ENCODE assay signal across 1 cellular context in the genomic region with DNA sequence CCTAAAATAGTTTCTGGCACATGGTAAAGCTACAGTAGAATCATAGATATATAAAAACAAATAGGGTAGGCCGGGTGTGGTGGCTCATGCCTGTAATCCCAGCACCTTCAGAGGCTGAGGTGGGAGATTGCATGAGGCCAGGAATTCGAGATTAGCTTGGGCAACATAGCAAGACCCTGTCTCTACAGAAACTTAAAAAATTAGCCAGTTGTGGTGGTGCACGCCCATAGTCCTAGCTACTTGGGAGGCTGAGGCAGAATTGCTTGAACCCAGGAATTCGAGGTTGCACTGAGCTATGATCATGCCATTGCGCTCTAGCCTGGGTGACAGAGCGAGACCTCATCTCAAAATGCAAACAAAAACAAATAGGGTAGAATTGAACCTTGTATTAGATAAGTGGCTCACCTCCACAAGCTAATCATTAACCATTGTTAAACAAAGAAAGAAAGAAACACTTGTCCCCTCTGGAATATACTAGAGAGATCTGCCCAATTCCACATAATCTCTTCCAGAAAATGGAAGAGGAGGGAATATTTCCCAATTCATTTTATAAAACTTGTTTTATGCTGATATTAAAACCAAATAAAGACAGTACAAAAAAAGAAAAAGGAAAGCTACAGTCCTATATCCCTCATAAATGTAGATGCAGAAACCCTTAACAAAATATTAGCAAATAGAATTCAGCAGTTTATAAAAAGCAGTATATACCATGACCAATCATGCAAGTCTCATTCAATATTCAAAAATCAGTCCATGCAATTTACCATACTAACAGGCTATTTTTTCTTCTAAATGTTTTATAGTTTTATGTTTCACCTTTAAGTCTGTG.
A peak's percentile ranks its signal among the peaks of the same experiment; 100 is the strongest.
TF ChIP-seq lines count a peak whose summit lies in the region.

No MANE protein-coding gene starts in this region.

TF ChIP-seq in HepG2, 621 proteins besides CTCF, POLR2A, EP300 and RAD21 (continued from another document and continues in another):
- TF ChIP-seq, protein P1, sequence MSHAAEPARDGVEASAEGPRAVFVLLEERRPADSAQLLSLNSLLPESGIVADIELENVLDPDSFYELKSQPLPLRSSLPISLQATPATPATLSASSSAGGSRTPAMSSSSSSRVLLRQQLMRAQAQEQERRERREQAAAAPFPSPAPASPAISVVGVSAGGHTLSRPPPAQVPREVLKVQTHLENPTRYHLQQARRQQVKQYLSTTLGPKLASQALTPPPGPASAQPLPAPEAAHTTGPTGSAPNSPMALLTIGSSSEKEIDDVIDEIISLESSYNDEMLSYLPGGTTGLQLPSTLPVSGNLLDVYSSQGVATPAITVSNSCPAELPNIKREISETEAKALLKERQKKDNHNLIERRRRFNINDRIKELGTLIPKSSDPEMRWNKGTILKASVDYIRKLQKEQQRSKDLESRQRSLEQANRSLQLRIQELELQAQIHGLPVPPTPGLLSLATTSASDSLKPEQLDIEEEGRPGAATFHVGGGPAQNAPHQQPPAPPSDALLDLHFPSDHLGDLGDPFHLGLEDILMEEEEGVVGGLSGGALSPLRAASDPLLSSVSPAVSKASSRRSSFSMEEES (CRISPR knock-in tag; IDR thresholded peaks at IDR 0.05): 0 out of 2 replicates have a peak, but pooled peaks have one; percentile 51
- TF ChIP-seq MTF2 (CRISPR knock-in tag; IDR thresholded peaks at IDR 0.05; ENCODE audit: borderline replicate concordance) (no peak), ZNF232 (CRISPR knock-in tag; IDR thresholded peaks at IDR 0.05; ENCODE audit: borderline replicate concordance) (no peak), CHD4 (IDR thresholded peaks at IDR 0.05; ENCODE audit: borderline replicate concordance, low read length) (peak; percentile 98), THYN1 (CRISPR knock-in tag; IDR thresholded peaks at IDR 0.05; ENCODE audit: borderline replicate concordance, low read depth) (peak; percentile 43; the same call in 1 of the 2 replicates), ZNF224 (CRISPR knock-in tag; IDR thresholded peaks at IDR 0.05) (no peak), CBX5 (CRISPR knock-in tag; IDR thresholded peaks at IDR 0.05; ENCODE audit: borderline replicate concordance) (peak; percentile 99), NFE2L2 (IDR thresholded peaks at IDR 0.05; ENCODE audit: low read length) (no peak), ZNF572 (CRISPR knock-in tag; IDR thresholded peaks at IDR 0.05) (no peak), ZNF678 (CRISPR knock-in tag; IDR thresholded peaks at IDR 0.05) (no peak), BRD4 (CRISPR knock-in tag; IDR thresholded peaks at IDR 0.05) (no peak), TEAD2 (CRISPR knock-in tag; IDR thresholded peaks at IDR 0.05) (no peak), TEAD3 (CRISPR knock-in tag; optimal IDR thresholded peaks at IDR 0.05; ENCODE audit: borderline replicate concordance) (peak; percentile 98), ARNTL (CRISPR knock-in tag; IDR thresholded peaks at IDR 0.05) (no peak), ARID2 (CRISPR knock-in tag; IDR thresholded peaks at IDR 0.05; ENCODE audit: borderline replicate concordance) (no peak), RCOR2 (CRISPR knock-in tag; IDR thresholded peaks at IDR 0.05) (peak; percentile 100), ZMYM3 (CRISPR knock-in tag; IDR thresholded peaks at IDR 0.05) (peak; percentile 100), ZNF484 (CRISPR knock-in tag; IDR thresholded peaks at IDR 0.05; ENCODE audit: borderline replicate concordance, low read depth) (no peak), RFX3 (CRISPR knock-in tag; IDR thresholded peaks at IDR 0.05) (0 out of 2 replicates have a peak, but pooled peaks have one; percentile 36), ZNF510 (CRISPR knock-in tag; IDR thresholded peaks at IDR 0.05; ENCODE audit: low read depth) (no peak), BCL6 (CRISPR knock-in tag; IDR thresholded peaks at IDR 0.05) (peak; percentile 91), SMARCE1 (IDR thresholded peaks at IDR 0.05; ENCODE audit: borderline replicate concordance) (no peak), ZNF773 (CRISPR knock-in tag; IDR thresholded peaks at IDR 0.05; ENCODE audit: borderline replicate concordance) (no peak), NFE2 (CRISPR knock-in tag; IDR thresholded peaks at IDR 0.05) (no peak), ZNF660 (CRISPR knock-in tag; IDR thresholded peaks at IDR 0.05; ENCODE audit: borderline replicate concordance, low read depth) (no peak), ZBTB3 (CRISPR knock-in tag; IDR thresholded peaks at IDR 0.05; ENCODE audit: borderline replicate concordance, low read depth) (no peak), JDP2 (CRISPR knock-in tag; IDR thresholded peaks at IDR 0.05; ENCODE audit: borderline replicate concordance) (no peak), ZNF790 (CRISPR knock-in tag; IDR thresholded peaks at IDR 0.05; ENCODE audit: borderline replicate concordance) (no peak), ZNF20 (CRISPR knock-in tag; IDR thresholded peaks at IDR 0.05) (no peak; the same call in 1 of the 2 replicates), MED13 (CRISPR knock-in tag; IDR thresholded peaks at IDR 0.05) (no peak), NR3C1 (CRISPR knock-in tag; IDR thresholded peaks at IDR 0.05) (no peak), ZNF567 (CRISPR knock-in tag; IDR thresholded peaks at IDR 0.05; ENCODE audit: borderline replicate concordance) (peak; percentile 88; the same call in 1 of the 2 replicates), ZNF670 (CRISPR knock-in tag; IDR thresholded peaks at IDR 0.05; ENCODE audit: borderline replicate concordance) (no peak), SMAD1 (CRISPR knock-in tag; IDR thresholded peaks at IDR 0.05; ENCODE audit: borderline replicate concordance, low read depth) (no peak; the same call in 1 of the 2 replicates), KLF13 (CRISPR knock-in tag; IDR thresholded peaks at IDR 0.05) (no peak), ZNF761 (CRISPR knock-in tag; conservative IDR thresholded peaks at IDR 0.05) (no peak), EZH2 (conservative IDR thresholded peaks at IDR 0.05; ENCODE audit: low read depth, low read length) (no peak), CENPT (CRISPR knock-in tag; IDR thresholded peaks at IDR 0.05; ENCODE audit: low read depth) (no peak), DMAP1 (CRISPR knock-in tag; IDR thresholded peaks at IDR 0.05) (no peak), ZNF792 (CRISPR knock-in tag; IDR thresholded peaks at IDR 0.05) (peak; percentile 94), GTF3A (CRISPR knock-in tag; conservative IDR thresholded peaks at IDR 0.05) (no peak), NFIB (CRISPR knock-in tag; IDR thresholded peaks at IDR 0.05; ENCODE audit: borderline replicate concordance) (no peak), ZNF350 (CRISPR knock-in tag; IDR thresholded peaks at IDR 0.05; ENCODE audit: borderline replicate concordance, low read depth) (peak; percentile 74), CENPX (CRISPR knock-in tag; IDR thresholded peaks at IDR 0.05) (no peak), POGZ (CRISPR knock-in tag; IDR thresholded peaks at IDR 0.05) (peak; percentile 95), MAFF (IDR thresholded peaks at IDR 0.05; ENCODE audit: low read depth, low read length) (no peak), EED (CRISPR knock-in tag; IDR thresholded peaks at IDR 0.05) (no peak), SYNCRIP (IDR thresholded peaks at IDR 0.05; ENCODE audit: insufficient read depth, low read depth, low read length) (no peak), HNRNPUL1 (IDR thresholded peaks at IDR 0.05; ENCODE audit: low read depth, low read length) (peak; percentile 97)
- TF ChIP-seq, protein P2, sequence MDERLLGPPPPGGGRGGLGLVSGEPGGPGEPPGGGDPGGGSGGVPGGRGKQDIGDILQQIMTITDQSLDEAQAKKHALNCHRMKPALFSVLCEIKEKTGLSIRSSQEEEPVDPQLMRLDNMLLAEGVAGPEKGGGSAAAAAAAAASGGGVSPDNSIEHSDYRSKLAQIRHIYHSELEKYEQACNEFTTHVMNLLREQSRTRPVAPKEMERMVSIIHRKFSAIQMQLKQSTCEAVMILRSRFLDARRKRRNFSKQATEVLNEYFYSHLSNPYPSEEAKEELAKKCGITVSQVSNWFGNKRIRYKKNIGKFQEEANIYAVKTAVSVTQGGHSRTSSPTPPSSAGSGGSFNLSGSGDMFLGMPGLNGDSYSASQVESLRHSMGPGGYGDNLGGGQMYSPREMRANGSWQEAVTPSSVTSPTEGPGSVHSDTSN (CRISPR knock-in tag; IDR thresholded peaks at IDR 0.05): 0 out of 2 replicates have a peak, but pooled peaks have one; percentile 34
- TF ChIP-seq, protein P3, sequence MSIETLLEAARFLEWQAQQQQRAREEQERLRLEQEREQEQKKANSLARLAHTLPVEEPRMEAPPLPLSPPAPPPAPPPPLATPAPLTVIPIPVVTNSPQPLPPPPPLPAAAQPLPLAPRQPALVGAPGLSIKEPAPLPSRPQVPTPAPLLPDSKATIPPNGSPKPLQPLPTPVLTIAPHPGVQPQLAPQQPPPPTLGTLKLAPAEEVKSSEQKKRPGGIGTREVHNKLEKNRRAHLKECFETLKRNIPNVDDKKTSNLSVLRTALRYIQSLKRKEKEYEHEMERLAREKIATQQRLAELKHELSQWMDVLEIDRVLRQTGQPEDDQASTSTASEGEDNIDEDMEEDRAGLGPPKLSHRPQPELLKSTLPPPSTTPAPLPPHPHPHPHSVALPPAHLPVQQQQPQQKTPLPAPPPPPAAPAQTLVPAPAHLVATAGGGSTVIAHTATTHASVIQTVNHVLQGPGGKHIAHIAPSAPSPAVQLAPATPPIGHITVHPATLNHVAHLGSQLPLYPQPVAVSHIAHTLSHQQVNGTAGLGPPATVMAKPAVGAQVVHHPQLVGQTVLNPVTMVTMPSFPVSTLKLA (IDR thresholded peaks at IDR 0.05): no peak
- TF ChIP-seq, protein P4, sequence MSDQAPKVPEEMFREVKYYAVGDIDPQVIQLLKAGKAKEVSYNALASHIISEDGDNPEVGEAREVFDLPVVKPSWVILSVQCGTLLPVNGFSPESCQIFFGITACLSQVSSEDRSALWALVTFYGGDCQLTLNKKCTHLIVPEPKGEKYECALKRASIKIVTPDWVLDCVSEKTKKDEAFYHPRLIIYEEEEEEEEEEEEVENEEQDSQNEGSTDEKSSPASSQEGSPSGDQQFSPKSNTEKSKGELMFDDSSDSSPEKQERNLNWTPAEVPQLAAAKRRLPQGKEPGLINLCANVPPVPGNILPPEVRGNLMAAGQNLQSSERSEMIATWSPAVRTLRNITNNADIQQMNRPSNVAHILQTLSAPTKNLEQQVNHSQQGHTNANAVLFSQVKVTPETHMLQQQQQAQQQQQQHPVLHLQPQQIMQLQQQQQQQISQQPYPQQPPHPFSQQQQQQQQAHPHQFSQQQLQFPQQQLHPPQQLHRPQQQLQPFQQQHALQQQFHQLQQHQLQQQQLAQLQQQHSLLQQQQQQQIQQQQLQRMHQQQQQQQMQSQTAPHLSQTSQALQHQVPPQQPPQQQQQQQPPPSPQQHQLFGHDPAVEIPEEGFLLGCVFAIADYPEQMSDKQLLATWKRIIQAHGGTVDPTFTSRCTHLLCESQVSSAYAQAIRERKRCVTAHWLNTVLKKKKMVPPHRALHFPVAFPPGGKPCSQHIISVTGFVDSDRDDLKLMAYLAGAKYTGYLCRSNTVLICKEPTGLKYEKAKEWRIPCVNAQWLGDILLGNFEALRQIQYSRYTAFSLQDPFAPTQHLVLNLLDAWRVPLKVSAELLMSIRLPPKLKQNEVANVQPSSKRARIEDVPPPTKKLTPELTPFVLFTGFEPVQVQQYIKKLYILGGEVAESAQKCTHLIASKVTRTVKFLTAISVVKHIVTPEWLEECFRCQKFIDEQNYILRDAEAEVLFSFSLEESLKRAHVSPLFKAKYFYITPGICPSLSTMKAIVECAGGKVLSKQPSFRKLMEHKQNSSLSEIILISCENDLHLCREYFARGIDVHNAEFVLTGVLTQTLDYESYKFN (CRISPR knock-in tag; conservative IDR thresholded peaks at IDR 0.05): peak; percentile 99
- TF ChIP-seq, protein P5, sequence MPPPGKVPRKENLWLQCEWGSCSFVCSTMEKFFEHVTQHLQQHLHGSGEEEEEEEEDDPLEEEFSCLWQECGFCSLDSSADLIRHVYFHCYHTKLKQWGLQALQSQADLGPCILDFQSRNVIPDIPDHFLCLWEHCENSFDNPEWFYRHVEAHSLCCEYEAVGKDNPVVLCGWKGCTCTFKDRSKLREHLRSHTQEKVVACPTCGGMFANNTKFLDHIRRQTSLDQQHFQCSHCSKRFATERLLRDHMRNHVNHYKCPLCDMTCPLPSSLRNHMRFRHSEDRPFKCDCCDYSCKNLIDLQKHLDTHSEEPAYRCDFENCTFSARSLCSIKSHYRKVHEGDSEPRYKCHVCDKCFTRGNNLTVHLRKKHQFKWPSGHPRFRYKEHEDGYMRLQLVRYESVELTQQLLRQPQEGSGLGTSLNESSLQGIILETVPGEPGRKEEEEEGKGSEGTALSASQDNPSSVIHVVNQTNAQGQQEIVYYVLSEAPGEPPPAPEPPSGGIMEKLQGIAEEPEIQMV (CRISPR knock-in tag; IDR thresholded peaks at IDR 0.05; ENCODE audit: low read depth): peak; percentile 64
- TF ChIP-seq, protein P6, sequence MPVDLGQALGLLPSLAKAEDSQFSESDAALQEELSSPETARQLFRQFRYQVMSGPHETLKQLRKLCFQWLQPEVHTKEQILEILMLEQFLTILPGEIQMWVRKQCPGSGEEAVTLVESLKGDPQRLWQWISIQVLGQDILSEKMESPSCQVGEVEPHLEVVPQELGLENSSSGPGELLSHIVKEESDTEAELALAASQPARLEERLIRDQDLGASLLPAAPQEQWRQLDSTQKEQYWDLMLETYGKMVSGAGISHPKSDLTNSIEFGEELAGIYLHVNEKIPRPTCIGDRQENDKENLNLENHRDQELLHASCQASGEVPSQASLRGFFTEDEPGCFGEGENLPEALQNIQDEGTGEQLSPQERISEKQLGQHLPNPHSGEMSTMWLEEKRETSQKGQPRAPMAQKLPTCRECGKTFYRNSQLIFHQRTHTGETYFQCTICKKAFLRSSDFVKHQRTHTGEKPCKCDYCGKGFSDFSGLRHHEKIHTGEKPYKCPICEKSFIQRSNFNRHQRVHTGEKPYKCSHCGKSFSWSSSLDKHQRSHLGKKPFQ (CRISPR knock-in tag; IDR thresholded peaks at IDR 0.05; ENCODE audit: insufficient replicate concordance): no peak
- TF ChIP-seq, protein P7, sequence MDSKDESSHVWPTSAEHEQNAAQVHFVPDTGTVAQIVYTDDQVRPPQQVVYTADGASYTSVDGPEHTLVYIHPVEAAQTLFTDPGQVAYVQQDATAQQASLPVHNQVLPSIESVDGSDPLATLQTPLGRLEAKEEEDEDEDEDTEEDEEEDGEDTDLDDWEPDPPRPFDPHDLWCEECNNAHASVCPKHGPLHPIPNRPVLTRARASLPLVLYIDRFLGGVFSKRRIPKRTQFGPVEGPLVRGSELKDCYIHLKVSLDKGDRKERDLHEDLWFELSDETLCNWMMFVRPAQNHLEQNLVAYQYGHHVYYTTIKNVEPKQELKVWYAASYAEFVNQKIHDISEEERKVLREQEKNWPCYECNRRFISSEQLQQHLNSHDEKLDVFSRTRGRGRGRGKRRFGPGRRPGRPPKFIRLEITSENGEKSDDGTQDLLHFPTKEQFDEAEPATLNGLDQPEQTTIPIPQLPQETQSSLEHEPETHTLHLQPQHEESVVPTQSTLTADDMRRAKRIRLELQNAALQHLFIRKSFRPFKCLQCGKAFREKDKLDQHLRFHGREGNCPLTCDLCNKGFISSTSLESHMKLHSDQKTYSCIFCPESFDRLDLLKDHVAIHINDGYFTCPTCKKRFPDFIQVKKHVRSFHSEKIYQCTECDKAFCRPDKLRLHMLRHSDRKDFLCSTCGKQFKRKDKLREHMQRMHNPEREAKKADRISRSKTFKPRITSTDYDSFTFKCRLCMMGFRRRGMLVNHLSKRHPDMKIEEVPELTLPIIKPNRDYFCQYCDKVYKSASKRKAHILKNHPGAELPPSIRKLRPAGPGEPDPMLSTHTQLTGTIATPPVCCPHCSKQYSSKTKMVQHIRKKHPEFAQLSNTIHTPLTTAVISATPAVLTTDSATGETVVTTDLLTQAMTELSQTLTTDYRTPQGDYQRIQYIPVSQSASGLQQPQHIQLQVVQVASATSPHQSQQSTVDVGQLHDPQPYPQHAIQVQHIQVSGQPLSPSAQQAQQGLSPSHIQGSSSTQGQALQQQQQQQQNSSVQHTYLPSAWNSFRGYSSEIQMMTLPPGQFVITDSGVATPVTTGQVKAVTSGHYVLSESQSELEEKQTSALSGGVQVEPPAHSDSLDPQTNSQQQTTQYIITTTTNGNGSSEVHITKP (CRISPR knock-in tag; IDR thresholded peaks at IDR 0.05; ENCODE audit: low read depth): peak; percentile 83
